ENCODE assay signal across 1 cellular context in the genomic region with DNA sequence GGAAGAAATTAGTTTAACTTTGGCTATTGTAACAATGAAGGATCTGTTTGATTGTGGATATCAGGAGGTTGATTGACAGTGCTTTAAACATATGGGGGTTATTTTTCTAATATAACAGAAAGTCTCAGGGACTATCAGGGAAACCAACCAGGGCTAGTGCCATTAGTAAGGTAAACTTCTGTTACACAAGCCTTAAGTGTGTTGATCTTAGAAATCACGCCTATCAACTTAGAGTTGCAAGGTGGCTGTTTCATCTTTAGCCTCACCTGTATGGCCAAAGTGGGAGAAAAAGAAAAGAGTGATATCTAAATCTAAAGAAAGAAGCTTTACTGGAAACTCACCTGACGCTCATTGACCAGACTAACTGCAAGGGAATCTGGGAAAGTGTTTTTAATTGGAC.
TF ChIP-seq lines count a peak whose summit lies in the region.

No MANE protein-coding gene starts in this region.

TF ChIP-seq in HCT116, 20 proteins besides CTCF, POLR2A, EP300 and RAD21 (continued from another document):
- TF ChIP-seq, protein P1, sequence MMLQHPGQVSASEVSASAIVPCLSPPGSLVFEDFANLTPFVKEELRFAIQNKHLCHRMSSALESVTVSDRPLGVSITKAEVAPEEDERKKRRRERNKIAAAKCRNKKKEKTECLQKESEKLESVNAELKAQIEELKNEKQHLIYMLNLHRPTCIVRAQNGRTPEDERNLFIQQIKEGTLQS (IDR thresholded peaks at IDR 0.05) = no peak
- TF ChIP-seq YY1 (IDR thresholded peaks at IDR 0.05; ENCODE audit: extremely low read depth, insufficient replicate concordance, low read depth, low read length) = no peak
- TF ChIP-seq CBX3 (IDR thresholded peaks at IDR 0.05; ENCODE audit: low read depth) = no peak
